In the genomic region with DNA sequence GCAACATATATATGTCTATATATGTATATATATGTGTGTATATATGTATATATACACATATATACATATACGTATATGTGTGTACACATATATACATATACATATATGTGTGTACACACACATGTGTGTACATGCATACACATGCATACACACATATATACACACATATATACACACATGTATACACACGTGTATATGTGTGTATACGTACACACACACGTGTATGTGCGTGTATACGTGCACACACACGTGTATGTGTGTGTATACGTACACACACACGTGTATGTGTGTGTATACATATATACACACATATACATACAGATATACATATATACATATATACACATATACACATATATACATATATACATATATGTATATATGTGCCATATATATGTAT, we compare ENCODE assay signal across 7 cellular contexts.
"Had no signal": no experiment of that assay in that cellular context is flagged by ENCODE, and none has a peak within 500 bp of the region (broad histone marks: within the 10 kb centered on the region; RNA-seq: fewer than 3 reads in every experiment).

No MANE protein-coding gene starts in this region.

- FAIRE-seq: GM12878, GM12891, GM12892, GM18507, GM19239 had no signal

- DNase-seq: GDM1, GF-D8 had no signal

- H3K4me3 ChIP-seq: GM12878 had no signal

- ATAC-seq: GM12878 had no signal
